Comparison of ENCODE assay signal across 1 cellular context in genomic region chr1:231396643-231397042, GRCh38.
TF ChIP-seq lines count a peak whose summit lies in the region.

No MANE protein-coding gene starts in this region.

TF ChIP-seq in endothelial cell of umbilical vein, 7 proteins besides CTCF, POLR2A, EP300 and RAD21:
- TF ChIP-seq EZH2 (IDR thresholded peaks at IDR 0.05; ENCODE audit: borderline replicate concordance, low read depth, low read length, severe bottlenecking): no peak
- TF ChIP-seq MAX (IDR thresholded peaks at IDR 0.05; ENCODE audit: insufficient read depth, insufficient read length): no peak
- TF ChIP-seq GATA2 (IDR thresholded peaks at IDR 0.05; ENCODE audit: insufficient read depth, insufficient read length, low read depth, low read length): no peak
- TF ChIP-seq MYC (IDR thresholded peaks at IDR 0.05; ENCODE audit: low read depth, low read length): no peak
- no peak for TF ChIP-seq JUN (IDR thresholded peaks at IDR 0.05; ENCODE audit: borderline replicate concordance, insufficient read depth, insufficient read length, low read depth)
- no peak for TF ChIP-seq FOS (IDR thresholded peaks at IDR 0.05; ENCODE audit: borderline replicate concordance, insufficient read depth, low read length)
- TF ChIP-seq POLR2AphosphoS5 (IDR thresholded peaks at IDR 0.05; ENCODE audit: insufficient read depth, low read depth, low read length): no peak
TF ChIP-seq in endothelial cell of umbilical vein: peak in this region for 0.
